Comparison of ENCODE assay signal across 24 cellular contexts in the genomic region with DNA sequence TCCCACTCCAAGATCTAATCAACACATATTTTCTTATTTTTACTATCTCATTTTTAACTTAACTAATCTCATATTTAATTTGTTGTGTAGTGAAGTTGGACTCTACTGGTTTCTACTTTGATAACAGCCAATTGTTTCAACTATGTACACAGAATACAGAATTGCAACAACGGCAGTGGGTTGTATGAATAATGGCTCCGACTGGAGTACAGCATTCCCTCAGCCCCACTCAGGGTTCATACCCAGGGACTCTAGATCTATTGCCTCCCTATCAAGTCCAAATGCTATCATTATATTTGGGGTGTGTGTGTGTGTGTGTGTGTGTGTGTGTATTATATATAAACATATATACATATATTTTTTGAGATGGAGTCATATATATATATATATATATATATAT.
"Had no signal": no experiment of that assay in that cellular context is flagged by ENCODE, and none has a peak within 500 bp of the region (broad histone marks: within the 10 kb centered on the region; RNA-seq: fewer than 3 reads in every experiment).

No MANE protein-coding gene starts in this region.

- H3K4me1 Mint-ChIP-seq: activated naive CD8-positive, alpha-beta T cell treated with anti-CD3 and anti-CD28 coated beads, Interleukin-2, amount 10 ng/mL, durations not matched to agents 7 days and 5 days; central memory CD8-positive, alpha-beta T cell had no signal

- H3K9me3 Mint-ChIP-seq: activated naive CD8-positive, alpha-beta T cell treated with anti-CD3 and anti-CD28 coated beads, Interleukin-2, amount 10 ng/mL, durations not matched to agents 7 days and 5 days; central memory CD8-positive, alpha-beta T cell; T-helper 1 cell treated with Interleukin-12 subunit alpha and Interleukin-12 subunit beta and Interleukin-4 antibody, amounts not matched to agents 30 μg/mL and 1 μg/mL, for 36 hours had no signal

- ATAC-seq: activated CD8-positive, alpha-beta T cell treated with anti-CD3 and anti-CD28 coated beads, Interleukin-2, amount 10 ng/mL, durations not matched to agents 7 days and 5 days had no signal

- H3K36me3 Mint-ChIP-seq: activated naive CD8-positive, alpha-beta T cell treated with anti-CD3 and anti-CD28 coated beads, Interleukin-2, amount 10 ng/mL, durations not matched to agents 7 days and 5 days had no signal

- H3K4me1 ChIP-seq: adrenal gland, SJCRH30 had no signal

- H3K27me3 Mint-ChIP-seq: central memory CD8-positive, alpha-beta T cell had no signal

- H3K9me3 ChIP-seq: adrenal gland, Peyer's patch, SJCRH30 had no signal

- H3K36me3 ChIP-seq: adrenal gland, Peyer's patch, SJCRH30 had no signal

- H3K4me3 Mint-ChIP-seq: activated CD8-positive, alpha-beta T cell treated with anti-CD3 and anti-CD28 coated beads, Interleukin-2, amount 10 ng/mL, durations not matched to agents 7 days and 5 days; activated naive CD8-positive, alpha-beta T cell treated with anti-CD3 and anti-CD28 coated beads, Interleukin-2, amount 10 ng/mL, durations not matched to agents 7 days and 5 days; central memory CD8-positive, alpha-beta T cell; T-helper 1 cell treated with Interleukin-12 subunit alpha and Interleukin-12 subunit beta and Interleukin-4 antibody, amounts not matched to agents 30 μg/mL and 1 μg/mL, for 36 hours had no signal

- H3K27ac ChIP-seq: adrenal gland, Peyer's patch, RWPE1, SJCRH30 had no signal

- H3K4me3 ChIP-seq: adrenal gland, Peyer's patch, SJCRH30 had no signal

- DNase-seq: activated CD4-positive, alpha-beta T cell treated with anti-CD3 and anti-CD28 coated beads for 48 hours; activated CD4-positive, alpha-beta T cell treated with anti-CD3 and anti-CD28 coated beads, Interleukin-2, amount 50 U/mL, for 4 hours; activated CD4-positive, CD25-positive, alpha-beta regulatory T cell treated with anti-CD3 and anti-CD28 coated beads, Interleukin-2, amount 50 U/mL, for 72 hours; activated CD8-positive, alpha-beta memory T cell treated with anti-CD3 and anti-CD28 coated beads, Interleukin-2, amount 50 U/mL, for 48 hours; activated CD8-positive, alpha-beta T cell treated with anti-CD3 and anti-CD28 coated beads, Interleukin-2, amount 10 ng/mL, durations not matched to agents 7 days and 5 days; activated naive CD4-positive, alpha-beta T cell treated with anti-CD3 and anti-CD28 coated beads, Interleukin-2, amount 50 U/mL, for 16 hours; activated naive CD8-positive, alpha-beta T cell treated with anti-CD3 and anti-CD28 coated beads, Interleukin-2, amount 10 ng/mL, durations not matched to agents 7 days and 5 days; activated T-cell treated with anti-CD3 and anti-CD28 coated beads, Interleukin-2, amount 50 U/mL, for 1 hour; adrenal gland; anterior cingulate cortex; Kasumi-1; KBM-7; NCI-H1048; NCI-H1930; NCI-H2171; NCI-H2227 treated with DMSO at 0.1 percent for 48 hours; NCI-H446 treated with DMSO at 0.1 percent for 48 hours; NCI-H524 treated with DMSO at 0.1 percent for 48 hours; Peyer's patch; Right ventricle myocardium superior; SJCRH30 had no signal

- H3K27me3 ChIP-seq: adrenal gland, Peyer's patch, SJCRH30 had no signal

- H3K27ac Mint-ChIP-seq: activated CD8-positive, alpha-beta T cell treated with anti-CD3 and anti-CD28 coated beads, Interleukin-2, amount 10 ng/mL, durations not matched to agents 7 days and 5 days; activated naive CD8-positive, alpha-beta T cell treated with anti-CD3 and anti-CD28 coated beads, Interleukin-2, amount 10 ng/mL, durations not matched to agents 7 days and 5 days; T-helper 1 cell treated with Interleukin-12 subunit alpha and Interleukin-12 subunit beta and Interleukin-4 antibody, amounts not matched to agents 30 μg/mL and 1 μg/mL, for 36 hours had no signal
